11 cellular contexts compared by ENCODE assay signal in genomic region chr12:90299121-90299520, GRCh38.
DNase-seq lines count a peak whose midpoint lies in the region; ATAC-seq and TF ChIP-seq lines count a peak whose summit lies in the region.
"Had no signal": no experiment of that assay in that cellular context is flagged by ENCODE, and none has a peak within 500 bp of the region (broad histone marks: within the 10 kb centered on the region; RNA-seq: fewer than 3 reads in every experiment).

No MANE protein-coding gene starts in this region.

- no peak overlapping the region for H3K4me3 ChIP-seq in BLaER1 treated with 17β-estradiol and CSF1 and Interleukin-3, amounts not matched to agents 10 nM and 100 nM
- H3K4me3 ChIP-seq in OCI-LY3 (ENCODE audit: low read length) (peak overlapping the region; percentile 62), coronary artery (no peak overlapping the region)
- H3K4me3 ChIP-seq: right lobe of liver, testis had no signal

- H3K4me2 ChIP-seq in BLaER1 treated with 17β-estradiol and CSF1 and Interleukin-3, amounts not matched to agents 10 nM and 100 nM = peak overlapping the region; percentile 4 to 80 (median 62); a peak in 21 of 22 replicates
- H3K4me2 ChIP-seq in OCI-LY3 (ENCODE audit: low read length) = peak overlapping the region; percentile 87

- in situ Hi-C loops in KBM-7 (cut with MboI; ENCODE audit: low pct_unique_long_range_greater_than_20kb, low sequenced_read_pairs) = no loop called here

- intact Hi-C loops in posterior vena cava (cut with DNase I) = no loop called here

- H3K9me3 ChIP-seq in BLaER1 treated with 17β-estradiol and CSF1 and Interleukin-3, amounts not matched to agents 10 nM and 100 nM (replicated peaks in 1 of 11) = no peaks in the 10 kb centered on the region; a peak in 1 of 22 replicates
- H3K9me3 ChIP-seq in OCI-LY3 (ENCODE audit: insufficient read depth, low read length) = no peaks in the 10 kb centered on the region
- H3K9me3 ChIP-seq: right lobe of liver, testis had no signal

- H3K27ac ChIP-seq in BLaER1 treated with 17β-estradiol and CSF1 and Interleukin-3, amounts not matched to agents 10 nM and 100 nM = peak overlapping the region in 2 of 11 experiments; percentile 7 to 17; a peak in 1 of 22 replicates
- H3K27ac ChIP-seq in OCI-LY3 (ENCODE audit: low read length) (no peak overlapping the region), coronary artery (no peak overlapping the region)
- H3K27ac ChIP-seq: right lobe of liver, testis had no signal

- H3K4me1 ChIP-seq in BLaER1 treated with 17β-estradiol and CSF1 and Interleukin-3, amounts not matched to agents 10 nM and 100 nM = peaks cover 14 to 23% (median 20%) of the 10 kb centered on the region in 10 experiments; a peak in 19 of 20 replicates
- H3K4me1 ChIP-seq in OCI-LY3 (ENCODE audit: low read length) = peaks cover 23% of the 10 kb centered on the region
- H3K4me1 ChIP-seq: right lobe of liver, testis had no signal

- no peaks in the 10 kb centered on the region for H3K79me2 ChIP-seq in OCI-LY3 (ENCODE audit: low read length)

- 0 out of 22 replicates have a peak, but pooled peaks cover 0 to 3% (median 0%) of the 10 kb centered on the region in 11 experiments for H3K27me3 ChIP-seq in BLaER1 treated with 17β-estradiol and CSF1 and Interleukin-3, amounts not matched to agents 10 nM and 100 nM
- H3K27me3 ChIP-seq in OCI-LY3 (ENCODE audit: low read depth, low read length) = no peaks in the 10 kb centered on the region
- H3K27me3 ChIP-seq: right lobe of liver, testis had no signal

- peak; percentile 98 for ATAC-seq in GM19035 (IDR thresholded peaks at IDR 0.05; ENCODE audit: unreplicated experiment)
- peak; percentile 87 for ATAC-seq in HG02938 (IDR thresholded peaks at IDR 0.05; ENCODE audit: unreplicated experiment)
- ATAC-seq: right lobe of liver had no signal

- H3K36me3 ChIP-seq in BLaER1 treated with 17β-estradiol and CSF1 and Interleukin-3, amounts not matched to agents 10 nM and 100 nM = no peaks in the 10 kb centered on the region
- no peaks in the 10 kb centered on the region for H3K36me3 ChIP-seq in OCI-LY3 (replicated peaks; ENCODE audit: low read depth, low read length)
- H3K36me3 ChIP-seq: right lobe of liver had no signal

- no peak overlapping the region for H3K9ac ChIP-seq in BLaER1 treated with 17β-estradiol and CSF1 and Interleukin-3, amounts not matched to agents 10 nM and 100 nM
- no peak overlapping the region for H3K9ac ChIP-seq in OCI-LY3 (ENCODE audit: low read length)

- H2AFZ ChIP-seq in OCI-LY3 (ENCODE audit: low read depth, low read length) = peak overlapping the region; percentile 52; the same call in 1 of the 2 replicates

- H4K20me1 ChIP-seq in BLaER1 treated with 17β-estradiol and CSF1 and Interleukin-3, amounts not matched to agents 10 nM and 100 nM = no peaks in the 10 kb centered on the region
- no peaks in the 10 kb centered on the region for H4K20me1 ChIP-seq in OCI-LY3 (ENCODE audit: insufficient read depth, low read length)

- no peak for DNase-seq in kidney tubule cell (ENCODE audit: low spot score)
- DNase-seq in coronary artery (ENCODE audit: low spot score) = no peak
- DNase-seq in posterior vena cava (ENCODE audit: low spot score) = no peak
- DNase-seq in KBM-7 = no peak
- DNase-seq: right lobe of liver, SHP77, testis had no signal

- no peak for TF ChIP-seq CTCF in OCI-LY3 (IDR thresholded peaks at IDR 0.05; ENCODE audit: low read depth, low read length)
- no peak for TF ChIP-seq CTCF in coronary artery (IDR thresholded peaks at IDR 0.05)
